In genomic region chr21:16578912-16579311, GRCh38 we compare ENCODE assay signal across 15 cellular contexts.
DNase-seq lines count a peak whose midpoint lies in the region; ATAC-seq and TF ChIP-seq lines count a peak whose summit lies in the region.
"Had no signal": no experiment of that assay in that cellular context is flagged by ENCODE, and none has a peak within 500 bp of the region (broad histone marks: within the 10 kb centered on the region; RNA-seq: fewer than 3 reads in every experiment).

No MANE protein-coding gene starts in this region.

- peak; percentile 51 for ATAC-seq in left ventricle myocardium superior
- peak in 1 of 4 donors; percentile 42 for ATAC-seq in psoas muscle
- ATAC-seq in HG02970 (IDR thresholded peaks at IDR 0.05; ENCODE audit: low FRiP score, unreplicated experiment), result no peak
- ATAC-seq in GM19455 (IDR thresholded peaks at IDR 0.05; ENCODE audit: unreplicated experiment), result no peak
- ATAC-seq: activated CD8-positive, alpha-beta T cell treated with anti-CD3 and anti-CD28 coated beads, Interleukin-2, amount 10 ng/mL, durations not matched to agents 7 days and 5 days; stimulated activated naive B cell treated with anti-CD40 and anti-IgM and Interleukin-4, amounts not matched to agents 10 μg/mL and 1 μg/mL and 100 μg/mL, for 72 hours had no signal

- H3K9me3 ChIP-seq in psoas muscle, result no peaks in the 10 kb centered on the region
- H3K9me3 ChIP-seq: adrenal gland, pancreas had no signal

- peaks cover 14% of the 10 kb centered on the region for H3K4me1 ChIP-seq in psoas muscle
- H3K4me1 ChIP-seq: pancreas had no signal

- TF ChIP-seq CTCF in choroid plexus epithelial cell (conservative IDR thresholded peaks at IDR 0.05; ENCODE audit: low read depth, low read length) (no peak), psoas muscle (IDR thresholded peaks at IDR 0.05) (no peak)

- in situ Hi-C loops in G401 (cut with HindIII; ENCODE audit: low sequenced_read_pairs), result no loop called here

- H3K4me3 ChIP-seq in choroid plexus epithelial cell (ENCODE audit: low read depth, low read length) (no peak overlapping the region), psoas muscle (peak overlapping the region; percentile 0)
- H3K4me3 ChIP-seq: adrenal gland, pancreas had no signal

- no peaks in the 10 kb centered on the region for H3K36me3 ChIP-seq in psoas muscle (ENCODE audit: insufficient read depth in 1 of 2, low read depth in 1 of 2)
- H3K36me3 ChIP-seq: adrenal gland, pancreas had no signal

- intact Hi-C loops in left ventricle myocardium superior (cut with micrococcal nuclease) (no loop called here), psoas muscle (cut with DNase I) (no loop called here)

- H3K27ac ChIP-seq in psoas muscle, result no peak overlapping the region
- H3K27ac ChIP-seq: adrenal gland, pancreas had no signal

- WGBS in psoas muscle, 3 donors, result 10 to 13% (median 11%) methylated on average over 3 of the region's 3 CpGs

- DNase-seq in G401 (ENCODE audit: low spot score) (peak; percentile 46), choroid plexus epithelial cell (ENCODE audit: low read depth) (peak; percentile 36), left ventricle myocardium superior (no peak), psoas muscle (no peak), DMS53 treated with DMSO at 0.1 percent for 48 hours (lab: John Stamatoyannopoulos, UW; ENCODE audit: unreplicated experiment) (no peak), SHP77 (lab: John Stamatoyannopoulos, UW) (no peak)
- DNase-seq: activated CD8-positive, alpha-beta T cell treated with anti-CD3 and anti-CD28 coated beads, Interleukin-2, amount 10 ng/mL, durations not matched to agents 7 days and 5 days; adrenal gland; NCI-H1048; NCI-H82; pancreas; stimulated activated CD4-positive, alpha-beta T cell treated with anti-CD3 and anti-CD28 coated beads, Interleukin-12 subunit alpha, Interleukin-12 subunit beta, amount 100 ng/mL, for 4 hours; stimulated activated naive B cell treated with anti-CD40 and anti-IgM and Interleukin-4, amounts not matched to agents 10 μg/mL and 1 μg/mL and 100 μg/mL, for 72 hours had no signal

- no peaks in the 10 kb centered on the region for H3K27me3 ChIP-seq in psoas muscle (ENCODE audit: insufficient read depth in 3 of 3, low read length in 2 of 3)
- H3K27me3 ChIP-seq: adrenal gland, pancreas had no signal

Comparison
In these comparisons a context has a peak if more than half of its experiments do, and no peak if none do; other contexts are left out.
1. DNase-seq: peak in G401 (single experiment) and choroid plexus epithelial cell (single experiment); none in left ventricle myocardium superior (single experiment), psoas muscle (0 of 2), DMS53 treated with DMSO at 0.1 percent for 48 hours (single experiment) and SHP77 (0 of 2).